In the genomic region with DNA sequence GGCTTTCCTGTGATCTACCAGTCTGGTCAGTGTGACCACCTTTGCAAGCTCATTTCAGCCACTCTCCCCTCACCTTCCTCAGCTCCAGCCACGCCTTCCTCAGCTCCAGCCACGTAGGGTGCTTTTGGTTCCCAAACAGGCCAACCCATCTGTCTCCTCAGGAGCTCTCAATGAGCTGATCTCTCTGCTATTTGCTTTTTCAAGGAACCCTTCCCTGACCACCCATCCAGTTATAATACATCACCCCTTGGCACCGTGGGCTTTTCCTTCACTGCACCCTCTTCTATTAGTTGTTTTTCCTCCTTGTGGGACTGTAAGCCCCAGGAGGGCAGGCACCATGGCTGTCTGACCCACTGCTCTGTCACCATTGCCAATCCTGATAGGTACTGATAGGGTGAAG, we compare ENCODE assay signal across 26 cellular contexts.
"Had no signal": no experiment of that assay in that cellular context is flagged by ENCODE, and none has a peak within 500 bp of the region (broad histone marks: within the 10 kb centered on the region; RNA-seq: fewer than 3 reads in every experiment).

No MANE protein-coding gene starts in this region.

- H3K4me3 Mint-ChIP-seq: dendritic cell treated with granulocyte-macrophage colony-stimulating factor and Interleukin-4, amounts not matched to agents 40 ng/mL and 50 ng/mL, for 4 days; effector memory CD8-positive, alpha-beta T cell; endodermal cell; mesothelial cell of epicardium had no signal

- H3K36me3 ChIP-seq: colonic mucosa, esophagus squamous epithelium, gastrocnemius medialis, heart right ventricle, left lung, lower lobe of right lung had no signal

- H3K36me3 Mint-ChIP-seq: mesothelial cell of epicardium had no signal

- DNase-seq: colonic mucosa; cortex of kidney; effector CD8-positive, alpha-beta T cell; effector memory CD8-positive, alpha-beta T cell; endodermal cell; erythroblast; esophagus squamous epithelium; foreskin fibroblast; foreskin melanocyte; gastrocnemius medialis; glutamatergic neuron; head of caudate nucleus; heart right ventricle; hippocampal formation; left cardiac atrium; left lung; left ventricle myocardium superior; lower lobe of right lung; mesenchymal stem cell; mucosa of descending colon had no signal

- H3K9me3 ChIP-seq: colonic mucosa, esophagus squamous epithelium, gastrocnemius medialis, heart right ventricle, left lung, lower lobe of right lung, mucosa of descending colon had no signal

- H3K9me3 Mint-ChIP-seq: dendritic cell treated with granulocyte-macrophage colony-stimulating factor and Interleukin-4, amounts not matched to agents 40 ng/mL and 50 ng/mL, for 4 days; effector memory CD8-positive, alpha-beta T cell; endodermal cell had no signal

- H3K27ac ChIP-seq: colonic mucosa, epithelial cell of prostate, gastrocnemius medialis, left lung, lower lobe of right lung had no signal

- H3K27ac Mint-ChIP-seq: dendritic cell treated with granulocyte-macrophage colony-stimulating factor and Interleukin-4, amounts not matched to agents 40 ng/mL and 50 ng/mL, for 4 days; effector memory CD8-positive, alpha-beta T cell; endodermal cell; mesothelial cell of epicardium had no signal

- H3K27me3 Mint-ChIP-seq: effector memory CD8-positive, alpha-beta T cell had no signal

- H3K27me3 ChIP-seq: gastrocnemius medialis had no signal

- H3K4me1 ChIP-seq: colonic mucosa had no signal

- H3K4me3 ChIP-seq: colonic mucosa, esophagus squamous epithelium, gastrocnemius medialis, heart right ventricle, left lung, lower lobe of right lung, mucosa of descending colon had no signal

- FAIRE-seq: endometrium, islet of Langerhans, keratinocyte had no signal
